Comparison of ENCODE assay signal across 21 cellular contexts in the genomic region with DNA sequence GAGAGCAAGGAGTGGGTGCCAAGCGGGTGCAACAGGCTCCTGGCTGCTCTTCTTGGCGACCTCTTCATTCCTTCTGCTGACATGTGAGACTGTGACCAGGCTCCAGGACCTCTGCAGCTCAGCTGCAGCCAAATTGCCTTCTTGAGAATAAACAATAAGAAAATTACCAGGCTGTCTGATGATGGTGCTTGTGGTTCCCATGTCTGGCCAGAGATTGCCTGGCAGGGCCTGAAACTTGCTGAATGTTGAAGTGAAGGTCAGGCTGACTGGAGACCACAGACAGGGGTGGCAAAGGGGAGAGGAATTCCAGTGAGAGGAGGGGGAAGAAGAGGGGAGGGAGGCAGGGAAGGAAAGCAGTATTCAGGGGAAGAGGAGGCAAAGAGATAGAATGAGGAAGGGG.
DNase-seq lines count a peak whose midpoint lies in the region; ATAC-seq and TF ChIP-seq lines count a peak whose summit lies in the region.
"Had no signal": no experiment of that assay in that cellular context is flagged by ENCODE, and none has a peak within 500 bp of the region (broad histone marks: within the 10 kb centered on the region; RNA-seq: fewer than 3 reads in every experiment).

No MANE protein-coding gene starts in this region.

- no peaks in the 10 kb centered on the region for H3K36me3 Mint-ChIP-seq in CD4-positive, alpha-beta memory T cell
- H3K36me3 Mint-ChIP-seq: CD14-positive monocyte; CD8-positive, alpha-beta T cell; IgD-negative memory B cell had no signal

- H3K27ac Mint-ChIP-seq in CD4-positive, alpha-beta memory T cell = no peak overlapping the region
- H3K27ac Mint-ChIP-seq: CD14-positive monocyte; CD8-positive, alpha-beta T cell; GM23338; HFFc6; IgD-negative memory B cell had no signal

- H3K36me3 ChIP-seq in lung (ENCODE audit: control insufficient read depth in 2 of 2, insufficient read depth in 2 of 2, low read length in 2 of 2) = no peaks in the 10 kb centered on the region
- H3K36me3 ChIP-seq in CD4-positive, alpha-beta memory T cell (ENCODE audit: insufficient read depth, low read length) = no peaks in the 10 kb centered on the region
- no peaks in the 10 kb centered on the region for H3K36me3 ChIP-seq in effector memory CD4-positive, alpha-beta T cell (ENCODE audit: control insufficient read depth, insufficient read depth, low read length)
- H3K36me3 ChIP-seq: BLaER1 had no signal

- no peak overlapping the region for H3K4me3 Mint-ChIP-seq in CD4-positive, alpha-beta memory T cell
- H3K4me3 Mint-ChIP-seq: CD14-positive monocyte; CD8-positive, alpha-beta T cell; GM23338; HFFc6; IgD-negative memory B cell had no signal

- no peak overlapping the region for H3K27ac ChIP-seq in lung (ENCODE audit: low read depth in 1 of 2, low read length in 1 of 2)
- no peak overlapping the region for H3K27ac ChIP-seq in CD4-positive, alpha-beta memory T cell (ENCODE audit: low read depth, low read length)
- H3K27ac ChIP-seq in effector memory CD4-positive, alpha-beta T cell (ENCODE audit: insufficient read depth, low read length, poor library complexity, severe bottlenecking) = no peak overlapping the region
- H3K27ac ChIP-seq: BLaER1 had no signal

- DNase-seq in EH (ENCODE audit: low read depth) = peak; percentile 9
- peak; percentile 66 for DNase-seq in astrocyte of the hippocampus (ENCODE audit: low read depth, low spot score)
- peak; percentile 27 for DNase-seq in lung (ENCODE audit: low spot score)
- DNase-seq in renal cortical epithelial cell (ENCODE audit: low read depth) = peak; percentile 59
- no peak for DNase-seq in CD4-positive, alpha-beta memory T cell
- no peak for DNase-seq in effector memory CD4-positive, alpha-beta T cell
- DNase-seq: 8988T; Calu3; CD8-positive, alpha-beta T cell; DMS79 treated with DMSO at 0.1 percent for 48 hours; EL; H7; HFFc6 had no signal

- CTCF ChIA-PET in CD4-positive, alpha-beta memory T cell (lab: Charles Lee; ENCODE audit: partially characterized antibody) = interaction anchor here (1.2 kb wide), 1 partner anchor 8 kb away, joined by 3 read pairs; no protein-coding TSS in a partner anchor

- peaks cover 0 to 14% (median 3%) of the 10 kb centered on the region in 8 donors for H3K9me3 Mint-ChIP-seq in CD4-positive, alpha-beta memory T cell
- H3K9me3 Mint-ChIP-seq: HFFc6 had no signal

- no peak overlapping the region for H3K4me3 ChIP-seq in lung
- no peak overlapping the region for H3K4me3 ChIP-seq in CD4-positive, alpha-beta memory T cell (ENCODE audit: low read length in 2 of 2)
- H3K4me3 ChIP-seq in effector memory CD4-positive, alpha-beta T cell (ENCODE audit: insufficient read depth, low read depth, low read length, poor library complexity, severe bottlenecking) = no peak overlapping the region
- H3K4me3 ChIP-seq: BLaER1, GM12878, GM23338 had no signal

- intact Hi-C loops in CD4-positive, alpha-beta memory T cell (cut with micrococcal nuclease) = no loop called here

- ATAC-seq in lung (ENCODE audit: insufficient read depth, low FRiP score) (no peak), GM18502 (IDR thresholded peaks at IDR 0.05; ENCODE audit: poor library complexity, unreplicated experiment) (no peak)
- ATAC-seq: CD8-positive, alpha-beta T cell; GM12878; GM23338; HCT116; HepG2 had no signal

- no peak for TF ChIP-seq CTCF in lung (IDR thresholded peaks at IDR 0.05; ENCODE audit: control extremely low read depth, extremely low read depth)

- peaks cover 0 to 3% of the 10 kb centered on the region in 2 donors for H3K9me3 ChIP-seq in lung (ENCODE audit: control insufficient read depth in 2 of 2, insufficient read depth in 1 of 2, low read length in 1 of 2)
- no peaks in the 10 kb centered on the region for H3K9me3 ChIP-seq in CD4-positive, alpha-beta memory T cell (ENCODE audit: control insufficient read depth in 1 of 2, low read length in 2 of 2)
- no peaks in the 10 kb centered on the region for H3K9me3 ChIP-seq in effector memory CD4-positive, alpha-beta T cell (ENCODE audit: control insufficient read depth, low read length)

- peaks cover 3 to 5% of the 10 kb centered on the region in 2 donors for H3K27me3 Mint-ChIP-seq in CD4-positive, alpha-beta memory T cell
- H3K27me3 Mint-ChIP-seq: IgD-negative memory B cell had no signal

- H3K27me3 ChIP-seq in lung (ENCODE audit: control insufficient read depth, insufficient read depth) = no peaks in the 10 kb centered on the region
- H3K27me3 ChIP-seq in CD4-positive, alpha-beta memory T cell (ENCODE audit: insufficient read depth, low read length) = no peaks in the 10 kb centered on the region
- H3K27me3 ChIP-seq in effector memory CD4-positive, alpha-beta T cell (replicated peaks; ENCODE audit: control insufficient read depth, insufficient read depth, low read length, poor library complexity, severe bottlenecking) = no peaks in the 10 kb centered on the region
- H3K27me3 ChIP-seq: BLaER1 had no signal

- H3K4me1 ChIP-seq in lung (ENCODE audit: control insufficient read depth in 2 of 2, insufficient read depth in 2 of 2, low read length in 2 of 2) = no peaks in the 10 kb centered on the region
- H3K4me1 ChIP-seq in CD4-positive, alpha-beta memory T cell (ENCODE audit: insufficient read depth, low read length) = no peaks in the 10 kb centered on the region
- H3K4me1 ChIP-seq in effector memory CD4-positive, alpha-beta T cell (ENCODE audit: control insufficient read depth, insufficient read depth, low read length, poor library complexity, severe bottlenecking) = no peaks in the 10 kb centered on the region
- H3K4me1 ChIP-seq: BLaER1 had no signal

- no peaks in the 10 kb centered on the region for H3K4me1 Mint-ChIP-seq in CD4-positive, alpha-beta memory T cell
- H3K4me1 Mint-ChIP-seq: CD14-positive monocyte, GM23338, IgD-negative memory B cell had no signal

- WGBS in lung, 2 donors = 61 to 73% methylated on average over 2 of the region's 2 CpGs

- POLR2A ChIA-PET in CD4-positive, alpha-beta memory T cell (lab: Charles Lee; ENCODE audit: partially characterized antibody) = no interaction called here

Comparison
In these comparisons a context has a peak if more than half of its experiments do, and no peak if none do; other contexts are left out.
1. DNase-seq: peak in EH (single experiment), astrocyte of the hippocampus (single experiment), lung (single experiment) and renal cortical epithelial cell (single experiment); none in CD4-positive, alpha-beta memory T cell (0 of 5) and effector memory CD4-positive, alpha-beta T cell (0 of 3).